ENCODE assay signal across 19 cellular contexts in the genomic region with DNA sequence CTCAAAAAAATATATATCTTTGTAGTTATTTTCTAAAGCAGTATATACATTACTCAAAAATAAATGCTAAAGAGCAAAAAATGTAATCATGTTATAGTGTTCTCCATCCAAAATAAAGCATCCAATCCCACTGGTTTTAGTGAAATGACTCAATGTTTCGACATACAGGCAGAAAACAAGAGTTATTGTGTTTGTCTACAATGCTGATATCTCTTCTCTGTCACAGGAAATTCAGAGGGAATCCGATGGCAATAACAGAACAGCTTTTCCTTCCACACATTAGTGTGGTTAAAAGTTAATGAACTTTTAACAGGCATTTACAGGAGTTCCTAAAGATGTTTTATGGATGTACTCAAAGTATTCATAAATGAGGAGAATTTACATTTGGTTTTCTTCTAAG. TPM values are rescaled to one million over a fixed set of nuclear protein-coding genes. Genes with fewer than 3 reads are reported as not detected.
DNase-seq lines count a peak whose midpoint lies in the region; TF ChIP-seq lines count a peak whose summit lies in the region.
"Had no signal": no experiment of that assay in that cellular context is flagged by ENCODE, and none has a peak within 500 bp of the region (broad histone marks: within the 10 kb centered on the region; RNA-seq: fewer than 3 reads in every experiment).

No MANE protein-coding gene starts in this region.

- intact Hi-C loops in activated CD4-positive, alpha-beta T cell treated with anti-CD3 and anti-CD28 coated beads, Interleukin-2, amount 10 ng/mL, durations not matched to agents 24 days and 14 days (cut with micrococcal nuclease) = no loop called here

- H3K4me3 ChIP-seq in cardiac fibroblast (replicated peaks in 1 of 2; ENCODE audit: low read depth in 2 of 2, low read length in 2 of 2) = no peak overlapping the region
- H3K4me3 ChIP-seq: A549 had no signal

- no peaks in the 10 kb centered on the region for H3K27me3 Mint-ChIP-seq in activated CD4-positive, alpha-beta T cell treated with anti-CD3 and anti-CD28 coated beads, Interleukin-2, amount 10 ng/mL, durations not matched to agents 24 days and 14 days
- H3K27me3 Mint-ChIP-seq: CD4-positive, alpha-beta T cell; IgD-negative memory B cell had no signal

- H3K27ac Mint-ChIP-seq in activated CD4-positive, alpha-beta T cell treated with anti-CD3 and anti-CD28 coated beads, Interleukin-2, amount 10 ng/mL, durations not matched to agents 24 days and 14 days = no peak overlapping the region
- H3K27ac Mint-ChIP-seq: CD4-positive, alpha-beta T cell; H9; IgD-negative memory B cell had no signal

- no peaks in the 10 kb centered on the region for H3K9me3 Mint-ChIP-seq in activated CD4-positive, alpha-beta T cell treated with anti-CD3 and anti-CD28 coated beads, Interleukin-2, amount 10 ng/mL, durations not matched to agents 24 days and 14 days
- H3K9me3 Mint-ChIP-seq: CD4-positive, alpha-beta T cell; H9 had no signal

- H3K4me1 Mint-ChIP-seq in activated CD4-positive, alpha-beta T cell treated with anti-CD3 and anti-CD28 coated beads, Interleukin-2, amount 10 ng/mL, durations not matched to agents 24 days and 14 days = peaks cover 9% of the 10 kb centered on the region
- H3K4me1 Mint-ChIP-seq: H9 had no signal

- in situ Hi-C loops in SK-MEL-5 (cut with HindIII; ENCODE audit: low pct_unique_long_range_greater_than_20kb, low sequenced_read_pairs) = no loop called here

- peak; percentile 3 for DNase-seq in COLO829 (ENCODE audit: low spot score)
- DNase-seq in SK-MEL-5 (ENCODE audit: low read depth, low spot score) = peak; percentile 51
- DNase-seq in cardiac fibroblast (ENCODE audit: low read depth in 2 of 2) = peak; percentile 27 to 28
- peak; percentile 67 for DNase-seq in foreskin melanocyte
- DNase-seq in stimulated activated CD4-positive, alpha-beta T cell treated with anti-CD3 and anti-CD28 coated beads, Interleukin-2, amount 100 ng/mL, for 24 hours = no peak
- no peak for DNase-seq in cortex of kidney (lab: John Stamatoyannopoulos, UW)
- DNase-seq in COLO668 (lab: John Stamatoyannopoulos, UW; ENCODE audit: unreplicated experiment) = no peak
- no peak for DNase-seq in activated CD4-positive, alpha-beta T cell treated with anti-CD3 and anti-CD28 coated beads, Interleukin-2, amount 10 ng/mL, durations not matched to agents 24 days and 14 days
- DNase-seq: AML-193; Calu3; CD4-positive, alpha-beta T cell; DMS 273 treated with DMSO at 0.1 percent for 48 hours; DMS53; DND-41; EL; GOT3; H9 had no signal

- no peak overlapping the region for H3K4me3 Mint-ChIP-seq in activated CD4-positive, alpha-beta T cell treated with anti-CD3 and anti-CD28 coated beads, Interleukin-2, amount 10 ng/mL, durations not matched to agents 24 days and 14 days
- H3K4me3 Mint-ChIP-seq: CD4-positive, alpha-beta T cell; H9; IgD-negative memory B cell had no signal

- H3K36me3 Mint-ChIP-seq in activated CD4-positive, alpha-beta T cell treated with anti-CD3 and anti-CD28 coated beads, Interleukin-2, amount 10 ng/mL, durations not matched to agents 24 days and 14 days (ENCODE audit: low read depth) = peaks cover 41% of the 10 kb centered on the region

- TF ChIP-seq CTCF in cardiac fibroblast (IDR thresholded peaks at IDR 0.05; ENCODE audit: low read depth, low read length) = no peak

RNA-seq across cellular contexts. Expression of a gene that starts 12.0 kb away (rescaled TPM):
- total RNA-seq in SK-MEL-5 (2014; rRNA removed; shearing (Covaris generic)) = 20.4 and 21.6 TPM in 2 replicates
- 7.9 and 11.6 TPM in 2 replicates for polyA plus RNA-seq in SK-MEL-5 (2015; cell fraction: cytosol; rRNA removed)
- 16.7 and 17.6 TPM in 2 replicates for polyA plus RNA-seq in SK-MEL-5 (2015; cell fraction: nucleus; rRNA removed)
- 22.7 and 23.1 TPM in 2 replicates for total RNA-seq in activated CD4-positive, alpha-beta T cell treated with anti-CD3 and anti-CD28 coated beads, Interleukin-2, amount 10 ng/mL, durations not matched to agents 24 days and 14 days

RNA-seq across cellular contexts. Expression of a gene that starts 54.4 kb away (rescaled TPM):
- 93.3 and 96.9 TPM in 2 replicates for total RNA-seq in SK-MEL-5 (2014; rRNA removed; shearing (Covaris generic))
- 47.3 and 53.2 TPM in 2 replicates for polyA plus RNA-seq in SK-MEL-5 (2015; cell fraction: cytosol; rRNA removed)
- polyA plus RNA-seq in SK-MEL-5 (2015; cell fraction: nucleus; rRNA removed) = 288 and 291 TPM in 2 replicates
- 44.8 and 49.1 TPM in 2 replicates for total RNA-seq in activated CD4-positive, alpha-beta T cell treated with anti-CD3 and anti-CD28 coated beads, Interleukin-2, amount 10 ng/mL, durations not matched to agents 24 days and 14 days

Comparison
In these comparisons a context has a peak if more than half of its experiments do, and no peak if none do; other contexts are left out.
1. DNase-seq: peak in COLO829 (single experiment), SK-MEL-5 (single experiment), cardiac fibroblast (2 of 2) and foreskin melanocyte (single experiment); none in stimulated activated CD4-positive, alpha-beta T cell treated with anti-CD3 and anti-CD28 coated beads, Interleukin-2, amount 100 ng/mL, for 24 hours (0 of 2), cortex of kidney (single experiment), COLO668 (single experiment) and activated CD4-positive, alpha-beta T cell treated with anti-CD3 and anti-CD28 coated beads, Interleukin-2, amount 10 ng/mL, durations not matched to agents 24 days and 14 days (single experiment).